In genomic region chr5:124007675-124008398, GRCh38 we compare ENCODE assay signal across 1 cellular context.
TF ChIP-seq lines count a peak whose summit lies in the region.

No MANE protein-coding gene starts in this region.

TF ChIP-seq in HEK293, 187 proteins besides CTCF, POLR2A, EP300 and RAD21 (continued from another document):
- TF ChIP-seq ZNF362 (tag by site-specific recombination; IDR thresholded peaks at IDR 0.05): peak; percentile 73; the same call in 1 of the 2 replicates
- TF ChIP-seq SP7 (tag by site-specific recombination; IDR thresholded peaks at IDR 0.05): 0 out of 2 replicates have a peak, but pooled peaks have one; percentile 19
- TF ChIP-seq ZNF433 (tag by site-specific recombination; IDR thresholded peaks at IDR 0.05; ENCODE audit: low read depth): no peak
- peak; percentile 89 for TF ChIP-seq TRIM28 (IDR thresholded peaks at IDR 0.05; ENCODE audit: borderline replicate concordance, low read length)
- 0 out of 2 replicates have a peak, but pooled peaks have one; percentile 52 for TF ChIP-seq ZNF155 (tag by site-specific recombination; IDR thresholded peaks at IDR 0.05)
- no peak for TF ChIP-seq EGR2 (tag by site-specific recombination; IDR thresholded peaks at IDR 0.05; ENCODE audit: low read depth)
- peak; percentile 47; the same call in 1 of the 2 replicates for TF ChIP-seq ZNF280D (tag by site-specific recombination; IDR thresholded peaks at IDR 0.05)
- TF ChIP-seq ZNF202 (tag by site-specific recombination; IDR thresholded peaks at IDR 0.05; ENCODE audit: borderline replicate concordance): no peak
- no peak for TF ChIP-seq PRDM1 (tag by site-specific recombination; IDR thresholded peaks at IDR 0.05)
- TF ChIP-seq ZSCAN5A (tag by site-specific recombination; IDR thresholded peaks at IDR 0.05): no peak
- 0 out of 2 replicates have a peak, but pooled peaks have one; percentile 26 for TF ChIP-seq ZNF26 (tag by site-specific recombination; IDR thresholded peaks at IDR 0.05)
- 0 out of 2 replicates have a peak, but pooled peaks have one; percentile 17 for TF ChIP-seq ZNF549 (tag by site-specific recombination; IDR thresholded peaks at IDR 0.05)
- peak; percentile 95 for TF ChIP-seq SETDB1 (IDR thresholded peaks at IDR 0.05; ENCODE audit: insufficient read length, low read length)
- TF ChIP-seq ZBTB21 (tag by site-specific recombination; IDR thresholded peaks at IDR 0.05): no peak
- 0 out of 2 replicates have a peak, but pooled peaks have one; percentile 21 for TF ChIP-seq ZNF140 (tag by site-specific recombination; IDR thresholded peaks at IDR 0.05)
- no peak for TF ChIP-seq ZSCAN16 (tag by site-specific recombination; IDR thresholded peaks at IDR 0.05)
- no peak for TF ChIP-seq ZNF274 (IDR thresholded peaks at IDR 0.05; ENCODE audit: low read length)
- TF ChIP-seq ZNF274 (tag by site-specific recombination; IDR thresholded peaks at IDR 0.05; ENCODE audit: borderline replicate concordance): no peak
- no peak for TF ChIP-seq ZNF416 (tag by site-specific recombination; IDR thresholded peaks at IDR 0.05)
